ENCODE assay signal across 14 cellular contexts in genomic region chr17:68709995-68710780, GRCh38.
A peak's percentile ranks its signal among the peaks of the same experiment; 100 is the strongest.
DNase-seq lines count a peak whose midpoint lies in the region; ATAC-seq and TF ChIP-seq lines count a peak whose summit lies in the region.
"Had no signal": no experiment of that assay in that cellular context is flagged by ENCODE, and none has a peak within 500 bp of the region (broad histone marks: within the 10 kb centered on the region; RNA-seq: fewer than 3 reads in every experiment).

No MANE protein-coding gene starts in this region.

- intact Hi-C loops in PC-9 (cut with micrococcal nuclease; ENCODE audit: unreplicated experiment): no loop called here

- H3K27me3 Mint-ChIP-seq in brain: peaks cover 4% of the 10 kb centered on the region
- H3K27me3 Mint-ChIP-seq in type B pancreatic cell: no peaks in the 10 kb centered on the region

- H3K4me1 Mint-ChIP-seq in brain (peaks cover 22% of the 10 kb centered on the region), type B pancreatic cell (ENCODE audit: unreplicated experiment) (peaks cover 26% of the 10 kb centered on the region)
- H3K4me1 Mint-ChIP-seq: natural killer cell had no signal

- no peak overlapping the region for H3K18ac ChIP-seq in mesenchymal stem cell (ENCODE audit: low read depth in 1 of 2, low read length in 2 of 2)

- no peak overlapping the region for H2BK12ac ChIP-seq in mesenchymal stem cell (ENCODE audit: low read length in 2 of 2)

- no peak overlapping the region for H3K4me2 ChIP-seq in mesenchymal stem cell (ENCODE audit: low read length, poor library complexity, severe bottlenecking)
- no peak overlapping the region for H3K4me2 ChIP-seq in PC-9

- H3K36me3 ChIP-seq in mesenchymal stem cell (ENCODE audit: control insufficient read depth in 1 of 2, insufficient read depth in 2 of 2, low read depth in 1 of 2, low read length in 2 of 2) (no peaks in the 10 kb centered on the region), PC-9 (ENCODE audit: low read depth) (no peaks in the 10 kb centered on the region)
- H3K36me3 ChIP-seq: right lobe of liver, stomach had no signal

- H3K9me3 Mint-ChIP-seq in brain: no peaks in the 10 kb centered on the region
- H3K9me3 Mint-ChIP-seq in type B pancreatic cell: no peaks in the 10 kb centered on the region
- H3K9me3 Mint-ChIP-seq: activated T-cell treated with anti-CD3 and anti-CD28 coated beads, Interleukin-2, amount 50 U/mL, for 4 hours; natural killer cell; T-helper 1 cell treated with Interleukin-12 subunit alpha and Interleukin-12 subunit beta and Interleukin-4 antibody, amounts not matched to agents 30 μg/mL and 1 μg/mL, for 36 hours had no signal

- no peak for ATAC-seq in GM21381 (IDR thresholded peaks at IDR 0.05; ENCODE audit: unreplicated experiment)
- ATAC-seq: activated T-cell treated with anti-CD3 and anti-CD28 coated beads, Interleukin-2, amount 50 U/mL, for 4 hours; natural killer cell; right lobe of liver had no signal

- POLR2A ChIA-PET in PC-9 (lab: Charles Lee; ENCODE audit: unreplicated experiment): interaction anchor here (0.7 kb wide), 1 partner anchor 509 kb away, joined by 8 read pairs; no protein-coding TSS in a partner anchor

- no peak overlapping the region for H2AFZ ChIP-seq in mesenchymal stem cell (ENCODE audit: low read depth, low read length)
- H2AFZ ChIP-seq in PC-9: no peak overlapping the region

- H4K8ac ChIP-seq in mesenchymal stem cell (ENCODE audit: low read length): no peak overlapping the region

- H2AK5ac ChIP-seq in mesenchymal stem cell (ENCODE audit: low read length, severe bottlenecking): no peak overlapping the region

- H3K4ac ChIP-seq in mesenchymal stem cell (ENCODE audit: low read depth in 1 of 2, low read length in 2 of 2): no peak overlapping the region

- no peaks in the 10 kb centered on the region for H3K36me3 Mint-ChIP-seq in brain
- no peaks in the 10 kb centered on the region for H3K36me3 Mint-ChIP-seq in type B pancreatic cell
- H3K36me3 Mint-ChIP-seq: natural killer cell had no signal

- no peak overlapping the region for H2BK120ac ChIP-seq in mesenchymal stem cell (ENCODE audit: low read depth, low read length)

- no peak overlapping the region for H3K14ac ChIP-seq in mesenchymal stem cell (ENCODE audit: low read length in 2 of 2)

- H3K9me3 ChIP-seq in mesenchymal stem cell (ENCODE audit: control insufficient read depth, low read length) (no peaks in the 10 kb centered on the region), PC-9 (ENCODE audit: insufficient read depth, low read depth) (no peaks in the 10 kb centered on the region)
- H3K9me3 ChIP-seq: stomach had no signal

- H3K9me2 ChIP-seq in PC-9 (ENCODE audit: insufficient read depth): no peaks in the 10 kb centered on the region

- H3K79me2 ChIP-seq in PC-9 (ENCODE audit: low read depth): no peaks in the 10 kb centered on the region

- CTCF ChIA-PET in PC-9 (lab: Charles Lee): no interaction called here

- H2BK15ac ChIP-seq in mesenchymal stem cell (ENCODE audit: low read depth, poor library complexity, severe bottlenecking): no peak overlapping the region

- BruUV-seq in PC-9 (replicated peaks; lab: Mats Ljungman, UMichigan): no TSS peak

- H3K4me1 ChIP-seq in mesenchymal stem cell (ENCODE audit: control insufficient read depth, insufficient read depth, low read depth, low read length) (no peaks in the 10 kb centered on the region), PC-9 (replicated peaks; ENCODE audit: insufficient read depth) (no peaks in the 10 kb centered on the region)
- H3K4me1 ChIP-seq: right lobe of liver, stomach had no signal

- peaks cover 0 to 13% of the 10 kb centered on the region in 2 experiments for H3K27me3 ChIP-seq in mesenchymal stem cell (ENCODE audit: control insufficient read depth in 1 of 2, insufficient read depth in 1 of 2, low read length in 2 of 2)
- peaks cover 64% of the 10 kb centered on the region for H3K27me3 ChIP-seq in PC-9 (ENCODE audit: insufficient read depth, low read depth)
- H3K27me3 ChIP-seq: right lobe of liver, stomach had no signal

- H3K23ac ChIP-seq in mesenchymal stem cell (ENCODE audit: low read length in 2 of 2): no peak overlapping the region

- no peak overlapping the region for H2BK5ac ChIP-seq in mesenchymal stem cell (ENCODE audit: low read depth, low read length, poor library complexity, severe bottlenecking)

- peak; percentile 59 for DNase-seq in GM04503 (ENCODE audit: low read depth)
- DNase-seq in mesenchymal stem cell: peak; percentile 50
- no peak for DNase-seq in type B pancreatic cell (ENCODE audit: extremely low spot score, unreplicated experiment)
- DNase-seq in NCI-H1417 (lab: John Stamatoyannopoulos, UW): no peak
- DNase-seq in PC-9: no peak
- DNase-seq: activated CD4-positive, alpha-beta T cell treated with anti-CD3 and anti-CD28 coated beads for 4 hours; activated T-cell treated with anti-CD3 and anti-CD28 coated beads, Interleukin-2, amount 50 U/mL, for 4 hours; natural killer cell; OCI-M1; right lobe of liver; stomach had no signal

- WGBS in mesenchymal stem cell: 76% methylated on average over 11 of the region's 11 CpGs

- TF ChIP-seq CTCF in brain (conservative IDR thresholded peaks at IDR 0.05) (no peak), type B pancreatic cell (conservative IDR thresholded peaks at IDR 0.05) (no peak), PC-9 (conservative IDR thresholded peaks at IDR 0.05) (no peak)

- H3K79me1 ChIP-seq in mesenchymal stem cell (replicated peaks; ENCODE audit: low read length, poor library complexity, severe bottlenecking): no peaks in the 10 kb centered on the region

- H4K91ac ChIP-seq in mesenchymal stem cell (ENCODE audit: low read length): no peak overlapping the region

- H4K20me1 ChIP-seq in PC-9 (ENCODE audit: insufficient read depth): no peaks in the 10 kb centered on the region

- no peak overlapping the region for H3K27ac ChIP-seq in mesenchymal stem cell (ENCODE audit: low read length, poor library complexity, severe bottlenecking)
- H3K27ac ChIP-seq in PC-9: no peak overlapping the region
- H3K27ac ChIP-seq: right lobe of liver had no signal

- no peaks in the 10 kb centered on the region for H3F3A ChIP-seq in PC-9 (ENCODE audit: insufficient read depth, low read depth)

- H3K4me3 Mint-ChIP-seq in brain (peak overlapping the region in 1 of 5 experiments; percentile 11), type B pancreatic cell (peak overlapping the region; percentile 11)
- H3K4me3 Mint-ChIP-seq: activated T-cell treated with anti-CD3 and anti-CD28 coated beads, Interleukin-2, amount 50 U/mL, for 4 hours; natural killer cell; T-helper 1 cell treated with Interleukin-12 subunit alpha and Interleukin-12 subunit beta and Interleukin-4 antibody, amounts not matched to agents 30 μg/mL and 1 μg/mL, for 36 hours had no signal

- H3K27ac Mint-ChIP-seq in brain: peak overlapping the region in 3 of 5 experiments; percentile 6 to 67 (median 37)
- no peak overlapping the region for H3K27ac Mint-ChIP-seq in type B pancreatic cell
- H3K27ac Mint-ChIP-seq: natural killer cell; T-helper 1 cell treated with Interleukin-12 subunit alpha and Interleukin-12 subunit beta and Interleukin-4 antibody, amounts not matched to agents 30 μg/mL and 1 μg/mL, for 36 hours had no signal

- H3K9ac ChIP-seq in mesenchymal stem cell (ENCODE audit: low read length): peak overlapping the region; percentile 80

- H3K4me3 ChIP-seq in mesenchymal stem cell (ENCODE audit: insufficient read depth in 1 of 2, low read depth in 1 of 2, low read length in 2 of 2) (peak overlapping the region in 1 of 2 experiments; percentile 65), PC-9 (no peak overlapping the region)
- H3K4me3 ChIP-seq: right lobe of liver, stomach had no signal

Comparison
In these comparisons a context has a peak if more than half of its experiments do, and no peak if none do; other contexts are left out.
1. DNase-seq: peak in GM04503 (single experiment) and mesenchymal stem cell (single experiment); none in type B pancreatic cell (single experiment), NCI-H1417 (0 of 3) and PC-9 (0 of 2).